Comparison of ENCODE assay signal across 2 cellular contexts in the genomic region with DNA sequence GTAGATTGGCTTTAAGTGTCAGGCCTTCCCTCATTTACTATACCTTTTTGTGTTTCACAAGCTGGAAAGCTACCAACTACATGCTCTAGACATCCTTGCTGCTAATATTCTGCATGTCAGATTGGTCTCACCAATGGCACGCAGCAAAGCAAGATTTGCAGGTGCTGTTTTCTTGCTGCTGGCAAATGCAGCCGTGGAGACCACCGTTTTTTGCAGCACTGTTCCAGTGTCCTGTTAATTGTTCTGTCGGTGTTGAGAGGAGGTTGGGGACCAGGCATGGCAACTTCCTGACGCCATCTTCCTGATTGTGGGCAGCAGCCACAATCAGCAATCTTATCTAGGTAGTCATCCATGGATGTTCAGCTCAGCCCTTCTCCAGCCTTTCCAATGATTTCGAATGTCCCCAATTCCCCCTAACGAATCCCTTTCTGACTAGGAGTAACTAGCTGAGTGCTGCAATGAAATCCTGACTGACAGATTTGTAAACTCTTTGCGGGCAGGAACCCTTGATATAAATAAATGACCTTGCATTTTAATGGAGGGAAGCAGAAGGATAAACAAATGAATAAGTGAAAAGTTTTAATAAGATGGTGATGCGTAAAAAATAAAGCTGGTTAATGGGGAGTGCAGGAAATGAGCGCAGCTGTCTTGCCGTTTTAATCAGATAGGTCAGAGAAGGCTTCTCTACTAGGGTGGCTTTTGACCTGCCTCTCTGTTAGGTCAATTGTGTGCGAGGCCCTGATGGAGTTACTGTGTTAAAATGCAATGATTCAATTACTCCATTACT.
TF ChIP-seq lines count a peak whose summit lies in the region.

No MANE protein-coding gene starts in this region.

TF ChIP-seq in GM23338, 12 proteins besides CTCF, POLR2A, EP300 and RAD21 (continues in another document):
- no peak for TF ChIP-seq POLR2AphosphoS5 (IDR thresholded peaks at IDR 0.05; ENCODE audit: low read depth)
- TF ChIP-seq, protein P1, sequence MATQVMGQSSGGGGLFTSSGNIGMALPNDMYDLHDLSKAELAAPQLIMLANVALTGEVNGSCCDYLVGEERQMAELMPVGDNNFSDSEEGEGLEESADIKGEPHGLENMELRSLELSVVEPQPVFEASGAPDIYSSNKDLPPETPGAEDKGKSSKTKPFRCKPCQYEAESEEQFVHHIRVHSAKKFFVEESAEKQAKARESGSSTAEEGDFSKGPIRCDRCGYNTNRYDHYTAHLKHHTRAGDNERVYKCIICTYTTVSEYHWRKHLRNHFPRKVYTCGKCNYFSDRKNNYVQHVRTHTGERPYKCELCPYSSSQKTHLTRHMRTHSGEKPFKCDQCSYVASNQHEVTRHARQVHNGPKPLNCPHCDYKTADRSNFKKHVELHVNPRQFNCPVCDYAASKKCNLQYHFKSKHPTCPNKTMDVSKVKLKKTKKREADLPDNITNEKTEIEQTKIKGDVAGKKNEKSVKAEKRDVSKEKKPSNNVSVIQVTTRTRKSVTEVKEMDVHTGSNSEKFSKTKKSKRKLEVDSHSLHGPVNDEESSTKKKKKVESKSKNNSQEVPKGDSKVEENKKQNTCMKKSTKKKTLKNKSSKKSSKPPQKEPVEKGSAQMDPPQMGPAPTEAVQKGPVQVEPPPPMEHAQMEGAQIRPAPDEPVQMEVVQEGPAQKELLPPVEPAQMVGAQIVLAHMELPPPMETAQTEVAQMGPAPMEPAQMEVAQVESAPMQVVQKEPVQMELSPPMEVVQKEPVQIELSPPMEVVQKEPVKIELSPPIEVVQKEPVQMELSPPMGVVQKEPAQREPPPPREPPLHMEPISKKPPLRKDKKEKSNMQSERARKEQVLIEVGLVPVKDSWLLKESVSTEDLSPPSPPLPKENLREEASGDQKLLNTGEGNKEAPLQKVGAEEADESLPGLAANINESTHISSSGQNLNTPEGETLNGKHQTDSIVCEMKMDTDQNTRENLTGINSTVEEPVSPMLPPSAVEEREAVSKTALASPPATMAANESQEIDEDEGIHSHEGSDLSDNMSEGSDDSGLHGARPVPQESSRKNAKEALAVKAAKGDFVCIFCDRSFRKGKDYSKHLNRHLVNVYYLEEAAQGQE (IDR thresholded peaks at IDR 0.05; ENCODE audit: unreplicated experiment) = no peak
- no peak for TF ChIP-seq EZH2phosphoT487 (IDR thresholded peaks at IDR 0.05; ENCODE audit: unreplicated experiment)
- TF ChIP-seq EZH2 (IDR thresholded peaks at IDR 0.05; ENCODE audit: low read depth, unreplicated experiment) = no peak
- no peak for TF ChIP-seq JUNB (IDR thresholded peaks at IDR 0.05; ENCODE audit: unreplicated experiment)
- TF ChIP-seq ZNF462 (CRISPR knock-in tag; IDR thresholded peaks at IDR 0.05) = no peak
- no peak for TF ChIP-seq ZNF331 (CRISPR knock-in tag; IDR thresholded peaks at IDR 0.05; ENCODE audit: low read depth)
- TF ChIP-seq NANOG (IDR thresholded peaks at IDR 0.05; ENCODE audit: borderline replicate concordance) = no peak
- TF ChIP-seq ZNF114 (CRISPR knock-in tag; IDR thresholded peaks at IDR 0.05) = no peak
- TF ChIP-seq CREB1 (CRISPR knock-in tag; IDR thresholded peaks at IDR 0.05; ENCODE audit: low read depth) = no peak

TF ChIP-seq in endothelial cell of umbilical vein, 7 proteins besides CTCF, POLR2A, EP300 and RAD21 (continued from another document):
- TF ChIP-seq MAX (IDR thresholded peaks at IDR 0.05; ENCODE audit: insufficient read depth, insufficient read length) (no peak), MYC (IDR thresholded peaks at IDR 0.05; ENCODE audit: low read depth, low read length) (no peak), GATA2 (IDR thresholded peaks at IDR 0.05; ENCODE audit: insufficient read depth, insufficient read length, low read depth, low read length) (no peak), POLR2AphosphoS5 (IDR thresholded peaks at IDR 0.05; ENCODE audit: insufficient read depth, low read depth, low read length) (no peak), EZH2 (IDR thresholded peaks at IDR 0.05; ENCODE audit: borderline replicate concordance, low read depth, low read length, severe bottlenecking) (no peak)
TF ChIP-seq in endothelial cell of umbilical vein: peak in this region for 0.
